In the genomic region with DNA sequence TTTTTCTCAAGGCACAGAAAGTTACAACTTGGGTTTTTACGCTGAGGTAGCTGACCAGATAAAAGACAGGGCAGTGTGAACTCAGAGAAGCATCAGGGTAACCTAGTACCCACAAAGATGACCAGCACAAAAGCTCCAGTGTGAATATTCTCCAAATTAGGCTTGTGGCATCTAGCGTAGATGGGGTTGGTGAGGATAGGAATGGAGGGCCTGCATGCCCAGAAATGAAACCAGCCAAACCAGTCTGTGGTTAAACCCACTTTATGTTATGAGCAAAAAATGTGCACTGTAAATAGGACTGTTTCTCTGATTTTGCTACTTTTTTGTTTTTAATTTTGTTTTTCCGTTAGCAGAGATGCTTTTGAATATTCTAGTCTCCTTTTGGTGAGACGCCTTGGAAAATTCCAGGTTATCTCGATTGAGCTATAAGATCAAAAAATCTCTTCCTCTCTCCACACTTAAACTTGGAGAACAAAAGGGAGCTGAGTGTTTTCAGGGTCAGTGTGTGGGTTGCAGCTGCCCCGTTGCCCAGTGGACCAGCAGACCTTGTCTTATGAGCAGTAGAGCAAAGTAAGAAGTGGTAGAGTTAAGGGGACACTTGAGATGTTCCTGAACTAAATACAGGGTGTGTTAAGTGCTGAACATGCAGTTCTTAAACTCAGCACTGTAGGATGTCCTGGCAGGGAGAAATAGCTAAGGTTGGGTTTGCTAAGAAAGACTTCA, we compare ENCODE assay signal across 1 cellular context.
TF ChIP-seq lines count a peak whose summit lies in the region.

No MANE protein-coding gene starts in this region.

TF ChIP-seq in GM23338, 12 proteins besides CTCF, POLR2A, EP300 and RAD21 (continued from another document):
- TF ChIP-seq REST (IDR thresholded peaks at IDR 0.05; ENCODE audit: unreplicated experiment) (no peak), POLR2AphosphoS5 (IDR thresholded peaks at IDR 0.05; ENCODE audit: low read depth) (no peak), JUNB (IDR thresholded peaks at IDR 0.05; ENCODE audit: unreplicated experiment) (no peak)
- TF ChIP-seq, protein P1, sequence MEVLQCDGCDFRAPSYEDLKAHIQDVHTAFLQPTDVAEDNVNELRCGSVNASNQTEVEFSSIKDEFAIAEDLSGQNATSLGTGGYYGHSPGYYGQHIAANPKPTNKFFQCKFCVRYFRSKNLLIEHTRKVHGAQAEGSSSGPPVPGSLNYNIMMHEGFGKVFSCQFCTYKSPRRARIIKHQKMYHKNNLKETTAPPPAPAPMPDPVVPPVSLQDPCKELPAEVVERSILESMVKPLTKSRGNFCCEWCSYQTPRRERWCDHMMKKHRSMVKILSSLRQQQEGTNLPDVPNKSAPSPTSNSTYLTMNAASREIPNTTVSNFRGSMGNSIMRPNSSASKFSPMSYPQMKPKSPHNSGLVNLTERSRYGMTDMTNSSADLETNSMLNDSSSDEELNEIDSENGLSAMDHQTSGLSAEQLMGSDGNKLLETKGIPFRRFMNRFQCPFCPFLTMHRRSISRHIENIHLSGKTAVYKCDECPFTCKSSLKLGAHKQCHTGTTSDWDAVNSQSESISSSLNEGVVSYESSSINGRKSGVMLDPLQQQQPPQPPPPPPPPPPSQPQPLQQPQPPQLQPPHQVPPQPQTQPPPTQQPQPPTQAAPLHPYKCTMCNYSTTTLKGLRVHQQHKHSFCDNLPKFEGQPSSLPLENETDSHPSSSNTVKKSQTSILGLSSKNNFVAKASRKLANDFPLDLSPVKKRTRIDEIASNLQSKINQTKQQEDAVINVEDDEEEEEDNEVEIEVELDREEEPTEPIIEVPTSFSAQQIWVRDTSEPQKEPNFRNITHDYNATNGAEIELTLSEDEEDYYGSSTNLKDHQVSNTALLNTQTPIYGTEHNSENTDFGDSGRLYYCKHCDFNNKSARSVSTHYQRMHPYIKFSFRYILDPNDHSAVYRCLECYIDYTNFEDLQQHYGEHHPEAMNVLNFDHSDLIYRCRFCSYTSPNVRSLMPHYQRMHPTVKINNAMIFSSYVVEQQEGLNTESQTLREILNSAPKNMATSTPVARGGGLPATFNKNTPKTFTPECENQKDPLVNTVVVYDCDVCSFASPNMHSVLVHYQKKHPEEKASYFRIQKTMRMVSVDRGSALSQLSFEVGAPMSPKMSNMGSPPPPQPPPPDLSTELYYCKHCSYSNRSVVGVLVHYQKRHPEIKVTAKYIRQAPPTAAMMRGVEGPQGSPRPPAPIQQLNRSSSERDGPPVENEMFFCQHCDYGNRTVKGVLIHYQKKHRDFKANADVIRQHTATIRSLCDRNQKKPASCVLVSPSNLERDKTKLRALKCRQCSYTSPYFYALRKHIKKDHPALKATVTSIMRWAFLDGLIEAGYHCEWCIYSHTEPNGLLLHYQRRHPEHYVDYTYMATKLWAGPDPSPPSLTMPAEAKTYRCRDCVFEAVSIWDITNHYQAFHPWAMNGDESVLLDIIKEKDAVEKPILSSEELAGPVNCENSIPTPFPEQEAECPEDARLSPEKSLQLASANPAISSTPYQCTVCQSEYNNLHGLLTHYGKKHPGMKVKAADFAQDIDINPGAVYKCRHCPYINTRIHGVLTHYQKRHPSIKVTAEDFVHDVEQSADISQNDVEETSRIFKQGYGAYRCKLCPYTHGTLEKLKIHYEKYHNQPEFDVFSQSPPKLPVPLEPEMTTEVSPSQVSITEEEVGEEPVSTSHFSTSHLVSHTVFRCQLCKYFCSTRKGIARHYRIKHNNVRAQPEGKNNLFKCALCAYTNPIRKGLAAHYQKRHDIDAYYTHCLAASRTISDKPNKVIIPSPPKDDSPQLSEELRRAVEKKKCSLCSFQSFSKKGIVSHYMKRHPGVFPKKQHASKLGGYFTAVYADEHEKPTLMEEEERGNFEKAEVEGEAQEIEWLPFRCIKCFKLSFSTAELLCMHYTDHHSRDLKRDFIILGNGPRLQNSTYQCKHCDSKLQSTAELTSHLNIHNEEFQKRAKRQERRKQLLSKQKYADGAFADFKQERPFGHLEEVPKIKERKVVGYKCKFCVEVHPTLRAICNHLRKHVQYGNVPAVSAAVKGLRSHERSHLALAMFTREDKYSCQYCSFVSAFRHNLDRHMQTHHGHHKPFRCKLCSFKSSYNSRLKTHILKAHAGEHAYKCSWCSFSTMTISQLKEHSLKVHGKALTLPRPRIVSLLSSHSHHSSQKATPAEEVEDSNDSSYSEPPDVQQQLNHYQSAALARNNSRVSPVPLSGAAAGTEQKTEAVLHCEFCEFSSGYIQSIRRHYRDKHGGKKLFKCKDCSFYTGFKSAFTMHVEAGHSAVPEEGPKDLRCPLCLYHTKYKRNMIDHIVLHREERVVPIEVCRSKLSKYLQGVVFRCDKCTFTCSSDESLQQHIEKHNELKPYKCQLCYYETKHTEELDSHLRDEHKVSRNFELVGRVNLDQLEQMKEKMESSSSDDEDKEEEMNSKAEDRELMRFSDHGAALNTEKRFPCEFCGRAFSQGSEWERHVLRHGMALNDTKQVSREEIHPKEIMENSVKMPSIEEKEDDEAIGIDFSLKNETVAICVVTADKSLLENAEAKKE (CRISPR knock-in tag; IDR thresholded peaks at IDR 0.05): no peak
